8 cellular contexts compared by ENCODE assay signal in the genomic region with DNA sequence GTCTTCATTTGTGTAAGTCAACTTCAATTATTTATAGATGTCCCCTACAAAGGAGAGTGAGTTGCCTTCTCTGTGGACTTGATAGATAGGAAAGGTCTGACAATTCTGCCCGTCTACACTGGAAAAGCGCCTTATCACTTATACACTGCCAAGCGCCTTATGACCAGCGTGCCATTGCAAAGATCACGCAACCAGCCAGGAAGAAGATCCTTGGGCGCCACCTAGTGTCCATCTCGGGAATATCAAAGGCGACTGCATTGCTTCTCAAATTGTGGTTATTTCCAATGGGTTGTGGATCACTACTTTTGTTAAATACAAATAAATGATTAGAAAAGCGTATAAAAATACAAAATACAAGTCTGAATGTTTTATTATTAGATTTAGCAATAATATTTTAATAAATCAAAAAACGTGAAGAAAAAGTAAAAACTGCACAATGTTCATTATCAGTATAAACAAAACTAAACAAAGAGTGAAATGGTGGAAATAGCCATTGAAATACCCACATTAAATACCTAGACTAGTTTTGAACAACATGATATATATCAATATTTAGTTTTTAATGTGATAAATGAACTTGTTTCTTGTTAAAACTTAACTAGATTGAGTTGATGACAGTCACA. TPM values are rescaled to one million over a fixed set of nuclear protein-coding genes. Genes with fewer than 3 reads are reported as not detected.
DNase-seq lines count a peak whose midpoint lies in the region; ATAC-seq and TF ChIP-seq lines count a peak whose summit lies in the region.

No MANE protein-coding gene starts in this region.

- 5% methylated on average over 10 of the region's 10 CpGs for WGBS in right cardiac atrium
- WGBS in sigmoid colon, 2 donors: 5 to 12% methylated on average over 10 of the region's 10 CpGs

- H3K27me3 ChIP-seq in right cardiac atrium (ENCODE audit: control insufficient read depth, insufficient read depth) (no peaks in the 10 kb centered on the region), sigmoid colon (no peaks in the 10 kb centered on the region)

- H3K4me3 Mint-ChIP-seq in HFFc6: no peak overlapping the region

- H3K4me3 ChIP-seq in right cardiac atrium (ENCODE audit: low read length) (no peak overlapping the region), sigmoid colon (no peak overlapping the region)

- TF ChIP-seq EP300 in sigmoid colon (IDR thresholded peaks at IDR 0.05): no peak

- DNase-seq in GF-D8 (lab: John Stamatoyannopoulos, UW) (peak; percentile 31), HFFc6 (peak; percentile 72), NCI-H1694 (lab: John Stamatoyannopoulos, UW) (peak; percentile 87), T-helper 2 cell (peak; percentile 50 to 82 (median 71)), anterior cingulate cortex (lab: John Stamatoyannopoulos, UW) (peak in 55 of 58 donors; percentile 9 to 90 (median 61)), right cardiac atrium (peak; percentile 78 to 92 (median 88)), sigmoid colon (peak; percentile 86)

- TF ChIP-seq CTCF in HFFc6 (IDR thresholded peaks at IDR 0.05): peak; percentile 98
- TF ChIP-seq CTCF in sigmoid colon (IDR thresholded peaks at IDR 0.05): peak; percentile 80 to 94 (median 86)

- H3K4me1 Mint-ChIP-seq in HFFc6 (ENCODE audit: low read depth): peaks cover 17% of the 10 kb centered on the region

- TF ChIP-seq POLR2A in sigmoid colon (IDR thresholded peaks at IDR 0.05): no peak

- H3K9me3 Mint-ChIP-seq in HFFc6: no peaks in the 10 kb centered on the region

- H3K27me3 Mint-ChIP-seq in HFFc6 (ENCODE audit: insufficient read depth): no peaks in the 10 kb centered on the region; the same call in 1 of the 2 replicates

- H3K36me3 Mint-ChIP-seq in HFFc6 (ENCODE audit: low read depth): no peaks in the 10 kb centered on the region

- ATAC-seq in right cardiac atrium (peak; percentile 63 to 73), HG02973 (IDR thresholded peaks at IDR 0.05; ENCODE audit: unreplicated experiment) (no peak)

- H3K27ac ChIP-seq in right cardiac atrium (ENCODE audit: low read length) (no peak overlapping the region), sigmoid colon (no peak overlapping the region)

- intact Hi-C loops in right cardiac atrium (cut with DNase I) (loop anchor here in 1 of 4 donors (5.0 to 10.0 kb wide), 2 partner anchors 121 to 378 kb away; no protein-coding TSS in a partner anchor), sigmoid colon (cut with DNase I) (loop anchor here (1.0 to 10.0 kb wide), 5 partner anchors 124 to 812 kb away; no protein-coding TSS in a partner anchor)

- H3K4me1 ChIP-seq in right cardiac atrium (ENCODE audit: control insufficient read depth, insufficient read depth, low read length) (peaks cover 3% of the 10 kb centered on the region), sigmoid colon (peaks cover 0 to 14% (median 6%) of the 10 kb centered on the region in 4 donors)

- H3K9me3 ChIP-seq in right cardiac atrium (ENCODE audit: control insufficient read depth, low read length) (no peaks in the 10 kb centered on the region), sigmoid colon (no peaks in the 10 kb centered on the region)

- peaks cover 0 to 2% (median 0%) of the 10 kb centered on the region in 4 donors for H3K36me3 ChIP-seq in sigmoid colon

- peak overlapping the region; percentile 39; the same call in 1 of the 2 replicates for H3K27ac Mint-ChIP-seq in HFFc6

RNA-seq across cellular contexts. Expression of a gene that starts 27.8 kb away (rescaled TPM):
- total RNA-seq in HFFc6 (2021; fragmentation: NEBNext Ultra II Directional; extraction: Animal tissue kit (Norgen Biotek cat#: 25700)): 100 to 1,000 TPM; 288 to 354 (median 319) TPM
- total RNA-seq in right cardiac atrium: 100 to 1,000 TPM; 209 to 237 (median 223) TPM
- 201 TPM for polyA plus RNA-seq in right cardiac atrium
- 100 to 1,000 TPM in 3 of 4 donors, 10 to 100 TPM in 1; 84.0 to 165 (median 113) TPM for total RNA-seq in sigmoid colon
- polyA plus RNA-seq in sigmoid colon: 100 to 1,000 TPM; 188 to 277 (median 204) TPM

Comparison
In these comparisons a context has a peak if more than half of its experiments do, and no peak if none do; other contexts are left out.
1. DNase-seq: peak in every context shown above with its lines; median percentile 88 in right cardiac atrium; 87 in NCI-H1694; 86 in sigmoid colon; 72 in HFFc6; 71 in T-helper 2 cell; 61 in anterior cingulate cortex; 31 in GF-D8.